In genomic region chr5:179730356-179730755, GRCh38 we compare ENCODE assay signal across 15 cellular contexts. TPM values are rescaled to one million over a fixed set of nuclear protein-coding genes. Genes with fewer than 3 reads are reported as not detected.
DNase-seq lines count a peak whose midpoint lies in the region; ATAC-seq and TF ChIP-seq lines count a peak whose summit lies in the region.
"Had no signal": no experiment of that assay in that cellular context is flagged by ENCODE, and none has a peak within 500 bp of the region (broad histone marks: within the 10 kb centered on the region; RNA-seq: fewer than 3 reads in every experiment).

No MANE protein-coding gene starts in this region.

- TF ChIP-seq CTCF in DOHH2 (IDR thresholded peaks at IDR 0.05; ENCODE audit: low read depth, low read length, poor library complexity, severe bottlenecking): no peak

- peaks cover 32% of the 10 kb centered on the region for H3K79me2 ChIP-seq in DOHH2 (ENCODE audit: control insufficient read depth, low read length)

- no peaks in the 10 kb centered on the region for H3K9me2 ChIP-seq in DOHH2 (replicated peaks; ENCODE audit: control insufficient read depth, low read length)

- peaks cover 15% of the 10 kb centered on the region for H4K20me1 ChIP-seq in DOHH2 (ENCODE audit: control insufficient read depth, insufficient read depth, low read depth, low read length)

- H3K27ac ChIP-seq in CD4-positive, CD25-positive, alpha-beta regulatory T cell (ENCODE audit: insufficient read depth, low read length, poor library complexity, severe bottlenecking): no peak overlapping the region
- peak overlapping the region; percentile 54 for H3K27ac ChIP-seq in DOHH2 (ENCODE audit: low read depth, low read length)
- H3K27ac ChIP-seq: C4-2B, pancreas had no signal

- peaks cover 12 to 25% (median 20%) of the 10 kb centered on the region in 4 donors for H3K4me1 Mint-ChIP-seq in CD4-positive, CD25-positive, alpha-beta regulatory T cell
- peaks cover 28% of the 10 kb centered on the region for H3K4me1 Mint-ChIP-seq in T-helper 17 cell
- peaks cover 24 to 32% of the 10 kb centered on the region in 2 donors for H3K4me1 Mint-ChIP-seq in immature natural killer cell

- peaks cover 27% of the 10 kb centered on the region for H3K36me3 Mint-ChIP-seq in CD4-positive, CD25-positive, alpha-beta regulatory T cell
- peaks cover 4% of the 10 kb centered on the region for H3K36me3 Mint-ChIP-seq in T-helper 17 cell (ENCODE audit: low read depth)
- peaks cover 12 to 42% (median 22%) of the 10 kb centered on the region in 3 donors for H3K36me3 Mint-ChIP-seq in immature natural killer cell

- peaks cover 27% of the 10 kb centered on the region for H3K4me1 ChIP-seq in CD4-positive, CD25-positive, alpha-beta regulatory T cell (ENCODE audit: control insufficient read depth, insufficient read depth, low read length, poor library complexity, severe bottlenecking)
- peaks cover 26% of the 10 kb centered on the region for H3K4me1 ChIP-seq in DOHH2 (ENCODE audit: control insufficient read depth, low read length)

- no peak for DNase-seq in CD4-positive, CD25-positive, alpha-beta regulatory T cell
- no peak for DNase-seq in T-helper 17 cell
- DNase-seq in immature natural killer cell: no peak
- DNase-seq in NOMO-1 treated with DMSO at 0.1 percent for 48 hours (lab: John Stamatoyannopoulos, UW; ENCODE audit: unreplicated experiment): no peak
- no peak for DNase-seq in Kasumi-1 (lab: John Stamatoyannopoulos, UW)
- DNase-seq: endodermal cell, mucosa of descending colon, NCI-H1930, NCI-H524 treated with DMSO at 0.1 percent for 48 hours, pancreas had no signal

- no peaks in the 10 kb centered on the region for H3K27me3 Mint-ChIP-seq in CD4-positive, CD25-positive, alpha-beta regulatory T cell
- H3K27me3 Mint-ChIP-seq in T-helper 17 cell (no peaks in the 10 kb centered on the region), immature natural killer cell (ENCODE audit: low read depth in 3 of 3) (peaks cover 2 to 4% (median 4%) of the 10 kb centered on the region in 3 donors)
- H3K27me3 Mint-ChIP-seq: type B pancreatic cell had no signal

- no peak overlapping the region for H3K4me3 ChIP-seq in CD4-positive, CD25-positive, alpha-beta regulatory T cell (ENCODE audit: low read depth, low read length)
- no peak overlapping the region for H3K4me3 ChIP-seq in DOHH2 (ENCODE audit: low read length)
- H3K4me3 ChIP-seq: mucosa of descending colon, pancreas, skin epidermis had no signal

- peaks cover 59% of the 10 kb centered on the region for H3F3A ChIP-seq in DOHH2 (ENCODE audit: control insufficient read depth, insufficient read depth)

- no peak for ATAC-seq in CD4-positive, CD25-positive, alpha-beta regulatory T cell (ENCODE audit: low read depth in 2 of 2)
- ATAC-seq in T-helper 17 cell (no peak), HG02973 (IDR thresholded peaks at IDR 0.05; ENCODE audit: unreplicated experiment) (no peak)
- ATAC-seq: mucosa of descending colon, pancreas had no signal

- H3K4me2 ChIP-seq in DOHH2 (ENCODE audit: low read length): no peak overlapping the region

- H3K9me3 ChIP-seq in CD4-positive, CD25-positive, alpha-beta regulatory T cell (ENCODE audit: control insufficient read depth in 2 of 2, low read length in 2 of 2): no peaks in the 10 kb centered on the region
- H3K9me3 ChIP-seq in DOHH2 (ENCODE audit: control insufficient read depth, insufficient read depth, low read length) (no peaks in the 10 kb centered on the region), T-helper 17 cell (ENCODE audit: control insufficient read depth, low read length, poor library complexity, severe bottlenecking) (no peaks in the 10 kb centered on the region)
- H3K9me3 ChIP-seq: mucosa of descending colon, pancreas had no signal

- H3K27ac Mint-ChIP-seq in CD4-positive, CD25-positive, alpha-beta regulatory T cell: peak overlapping the region in 2 of 3 donors; percentile 59 to 72
- H3K27ac Mint-ChIP-seq in T-helper 17 cell: peak overlapping the region; percentile 59
- peak overlapping the region in 5 of 6 donors; percentile 35 to 86 (median 72) for H3K27ac Mint-ChIP-seq in immature natural killer cell

- H3K36me3 ChIP-seq in CD4-positive, CD25-positive, alpha-beta regulatory T cell (ENCODE audit: control insufficient read depth, insufficient read depth, low read length): peaks cover 38% of the 10 kb centered on the region
- peaks cover 82% of the 10 kb centered on the region for H3K36me3 ChIP-seq in DOHH2 (ENCODE audit: control insufficient read depth, low read length)

- H3K9me3 Mint-ChIP-seq in CD4-positive, CD25-positive, alpha-beta regulatory T cell: no peaks in the 10 kb centered on the region
- H3K9me3 Mint-ChIP-seq in immature natural killer cell: no peaks in the 10 kb centered on the region
- H3K9me3 Mint-ChIP-seq: endodermal cell, type B pancreatic cell had no signal

- peak overlapping the region in 1 of 4 donors; percentile 65 for H3K4me3 Mint-ChIP-seq in CD4-positive, CD25-positive, alpha-beta regulatory T cell
- H3K4me3 Mint-ChIP-seq in T-helper 17 cell (no peak overlapping the region), immature natural killer cell (no peak overlapping the region)
- H3K4me3 Mint-ChIP-seq: endodermal cell had no signal

- no peaks in the 10 kb centered on the region for H3K27me3 ChIP-seq in CD4-positive, CD25-positive, alpha-beta regulatory T cell (ENCODE audit: control insufficient read depth, insufficient read depth, low read length)
- no peaks in the 10 kb centered on the region for H3K27me3 ChIP-seq in DOHH2 (ENCODE audit: control insufficient read depth, low read length)
- H3K27me3 ChIP-seq: pancreas had no signal

RNA-seq across cellular contexts. Expression of gene MAML1, which starts 2.3 kb away (rescaled TPM):
- 39.5 TPM for total RNA-seq in CD4-positive, CD25-positive, alpha-beta regulatory T cell
- 1 to 10 TPM; 2.8 to 4.9 (median 3.8) TPM for polyA plus RNA-seq in CD4-positive, CD25-positive, alpha-beta regulatory T cell
- 10 to 100 TPM; 28.4 to 33.2 TPM for total RNA-seq in T-helper 17 cell
- 1 to 10 TPM in 2 of 3 donors, under 1 TPM in 1; 0.59 to 8.5 (median 1.5) TPM for polyA plus RNA-seq in immature natural killer cell

RNA-seq across cellular contexts. Expression of gene CANX, which starts 31.6 kb away (rescaled TPM):
- total RNA-seq in CD4-positive, CD25-positive, alpha-beta regulatory T cell: 180 TPM
- 100 to 1,000 TPM; 190 to 205 (median 199) TPM for polyA plus RNA-seq in CD4-positive, CD25-positive, alpha-beta regulatory T cell
- total RNA-seq in T-helper 17 cell: 100 to 1,000 TPM; 235 to 238 TPM
- 100 to 1,000 TPM; 240 to 326 (median 325) TPM for polyA plus RNA-seq in immature natural killer cell

RNA-seq across cellular contexts. Expression of gene CBY3, which starts 49.5 kb away (rescaled TPM):
- not detected for total RNA-seq in CD4-positive, CD25-positive, alpha-beta regulatory T cell
- under 1 TPM in 1 of 4 donors, not detected in 3; 0.70 TPM for polyA plus RNA-seq in CD4-positive, CD25-positive, alpha-beta regulatory T cell
- not detected for total RNA-seq in T-helper 17 cell
- polyA plus RNA-seq in immature natural killer cell: 1 to 10 TPM in 1 of 3 donors, under 1 TPM in 2; 0.56 to 1.3 (median 0.86) TPM
- total RNA-seq: endodermal cell, mucosa of descending colon, pancreas had no signal
- polyA plus RNA-seq: pancreas had no signal
